23 cellular contexts compared by ENCODE assay signal in genomic region chr4:18405054-18405453, GRCh38.
"Had no signal": no experiment of that assay in that cellular context is flagged by ENCODE, and none has a peak within 500 bp of the region (broad histone marks: within the 10 kb centered on the region; RNA-seq: fewer than 3 reads in every experiment).

No MANE protein-coding gene starts in this region.

- H3K27ac Mint-ChIP-seq: naive B cell; nephron; stimulated activated naive B cell treated with anti-CD40 and anti-IgM and Interleukin-4, amounts not matched to agents 10 μg/mL and 1 μg/mL and 100 μg/mL, for 72 hours; stimulated activated naive CD8-positive, alpha-beta T cell treated with anti-CD3 and anti-CD28 coated beads, Interleukin-15, amount 100 ng/mL, for 72 hours had no signal

- H3K9me3 ChIP-seq: esophagus muscularis mucosa, gastrocnemius medialis, heart right ventricle, spleen, testis, tibial nerve, upper lobe of right lung, vagina had no signal

- H3K27me3 ChIP-seq: esophagus muscularis mucosa, gastrocnemius medialis, heart right ventricle, spleen, testis, tibial nerve, vagina had no signal

- DNase-seq: dorsolateral prefrontal cortex; effector memory CD4-positive, alpha-beta T cell; gastrocnemius medialis; heart right ventricle; hypothalamus; kidney glomerular epithelial cell; mesendoderm; naive B cell; spleen; stimulated activated CD4-positive, alpha-beta T cell treated with anti-CD3 and anti-CD28 coated beads, Interleukin-15, amount 100 ng/mL, for 24 hours; stimulated activated CD4-positive, alpha-beta T cell treated with anti-CD3 and anti-CD28 coated beads, Interleukin-1b, Interleukin-23, amount 100 ng/mL, for 48 hours; stimulated activated CD4-positive, alpha-beta T cell treated with anti-CD3 and anti-CD28 coated beads, Interleukin-4, amount 100 ng/mL, for 4 hours; stimulated activated naive B cell treated with anti-CD40 and anti-IgM and Interleukin-4, amounts not matched to agents 10 μg/mL and 1 μg/mL and 100 μg/mL, for 72 hours; stimulated activated naive CD8-positive, alpha-beta T cell treated with anti-CD3 and anti-CD28 coated beads, Interleukin-15, amount 100 ng/mL, for 72 hours; testis; upper lobe of right lung had no signal

- FAIRE-seq: islet of Langerhans had no signal

- H3K9me3 Mint-ChIP-seq: nephron; stimulated activated naive B cell treated with anti-CD40 and anti-IgM and Interleukin-4, amounts not matched to agents 10 μg/mL and 1 μg/mL and 100 μg/mL, for 72 hours; stimulated activated naive CD8-positive, alpha-beta T cell treated with anti-CD3 and anti-CD28 coated beads, Interleukin-15, amount 100 ng/mL, for 72 hours had no signal

- H3K4me3 ChIP-seq: dorsolateral prefrontal cortex, esophagus muscularis mucosa, gastrocnemius medialis, heart right ventricle, spleen, testis, tibial nerve, upper lobe of right lung, vagina had no signal

- ATAC-seq: gastrocnemius medialis; heart right ventricle; sciatic nerve; stimulated activated naive B cell treated with anti-CD40 and anti-IgM and Interleukin-4, amounts not matched to agents 10 μg/mL and 1 μg/mL and 100 μg/mL, for 72 hours; stimulated activated naive CD8-positive, alpha-beta T cell treated with anti-CD3 and anti-CD28 coated beads, Interleukin-15, amount 100 ng/mL, for 72 hours; upper lobe of right lung had no signal

- H3K4me1 ChIP-seq: esophagus muscularis mucosa, gastrocnemius medialis, heart right ventricle, spleen, testis, tibial nerve, upper lobe of right lung, vagina had no signal

- H3K36me3 ChIP-seq: esophagus muscularis mucosa, gastrocnemius medialis, heart right ventricle, spleen, tibial nerve, upper lobe of right lung, vagina had no signal

- H3K4me3 Mint-ChIP-seq: nephron; stimulated activated naive B cell treated with anti-CD40 and anti-IgM and Interleukin-4, amounts not matched to agents 10 μg/mL and 1 μg/mL and 100 μg/mL, for 72 hours; stimulated activated naive CD8-positive, alpha-beta T cell treated with anti-CD3 and anti-CD28 coated beads, Interleukin-15, amount 100 ng/mL, for 72 hours had no signal

- H3K27ac ChIP-seq: dorsolateral prefrontal cortex, epithelial cell of prostate, esophagus muscularis mucosa, gastrocnemius medialis, heart right ventricle, spleen, testis, tibial nerve, upper lobe of right lung, vagina had no signal

- H3K4me1 Mint-ChIP-seq: naive B cell; nephron; stimulated activated naive B cell treated with anti-CD40 and anti-IgM and Interleukin-4, amounts not matched to agents 10 μg/mL and 1 μg/mL and 100 μg/mL, for 72 hours; stimulated activated naive CD8-positive, alpha-beta T cell treated with anti-CD3 and anti-CD28 coated beads, Interleukin-15, amount 100 ng/mL, for 72 hours had no signal

- H3K27me3 Mint-ChIP-seq: stimulated activated naive B cell treated with anti-CD40 and anti-IgM and Interleukin-4, amounts not matched to agents 10 μg/mL and 1 μg/mL and 100 μg/mL, for 72 hours; stimulated activated naive CD8-positive, alpha-beta T cell treated with anti-CD3 and anti-CD28 coated beads, Interleukin-15, amount 100 ng/mL, for 72 hours had no signal

- H3K36me3 Mint-ChIP-seq: naive B cell; stimulated activated naive B cell treated with anti-CD40 and anti-IgM and Interleukin-4, amounts not matched to agents 10 μg/mL and 1 μg/mL and 100 μg/mL, for 72 hours had no signal
